ENCODE assay signal across 8 cellular contexts in the genomic region with DNA sequence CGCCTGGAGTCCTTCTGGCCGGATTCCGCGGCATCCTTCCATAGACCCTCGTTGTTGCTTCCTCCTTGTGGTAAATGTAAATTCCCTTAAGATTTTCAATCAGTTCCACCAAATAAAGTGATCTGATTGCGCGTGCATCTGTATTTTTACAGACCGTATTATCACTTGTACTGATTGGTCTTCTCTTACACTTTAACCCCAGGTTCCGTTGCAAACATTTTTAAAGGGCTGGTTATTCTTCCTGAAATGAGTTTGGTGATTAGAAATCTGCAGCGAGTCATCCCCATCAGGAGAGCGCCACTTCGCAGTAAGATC. TPM values are rescaled to one million over a fixed set of nuclear protein-coding genes. Genes with fewer than 3 reads are reported as not detected.
A peak's percentile ranks its signal among the peaks of the same experiment; 100 is the strongest.
DNase-seq lines count a peak whose midpoint lies in the region; ATAC-seq and TF ChIP-seq lines count a peak whose summit lies in the region.

No MANE protein-coding gene starts in this region.

- peak overlapping the region; percentile 80 for H3K4me3 ChIP-seq in choroid plexus epithelial cell (ENCODE audit: low read depth, low read length)

- peak overlapping the region; percentile 89 to 98 (median 97) for H3K27ac Mint-ChIP-seq in naive thymus-derived CD8-positive, alpha-beta T cell

- ATAC-seq in naive thymus-derived CD8-positive, alpha-beta T cell, result peak in 1 of 2 donors; percentile 28
- no peak for ATAC-seq in HG02970 (IDR thresholded peaks at IDR 0.05; ENCODE audit: low FRiP score, unreplicated experiment)

- H3K27me3 Mint-ChIP-seq in naive thymus-derived CD8-positive, alpha-beta T cell, result no peaks in the 10 kb centered on the region

- H3K9me3 ChIP-seq in KOPT-K1 (ENCODE audit: insufficient read depth, low read length, poor library complexity, severe bottlenecking), result peaks cover 2% of the 10 kb centered on the region

- DNase-seq in ELF-1 (ENCODE audit: low read depth, low spot score), result peak; percentile 21
- DNase-seq in choroid plexus epithelial cell (ENCODE audit: low read depth), result no peak
- no peak for DNase-seq in naive thymus-derived CD8-positive, alpha-beta T cell
- no peak for DNase-seq in iPS-NIHi7 (ENCODE audit: extremely low spot score)
- no peak for DNase-seq in HuH-7.5 (ENCODE audit: low spot score)
- no peak for DNase-seq in LoVo (ENCODE audit: low spot score)

- peaks cover 34% of the 10 kb centered on the region for H3K36me3 ChIP-seq in KOPT-K1 (ENCODE audit: insufficient read depth, low read length)

- POLR2A ChIA-PET in naive thymus-derived CD8-positive, alpha-beta T cell (lab: Charles Lee), result interaction anchor here (0.6 to 1.4 kb wide), 2 partner anchors 37 to 72 kb away, joined by 4 read pairs; a partner anchor contains a TSS

- peaks cover 22 to 69% (median 50%) of the 10 kb centered on the region in 4 donors for H3K4me1 Mint-ChIP-seq in naive thymus-derived CD8-positive, alpha-beta T cell

- no peaks in the 10 kb centered on the region for H3K9me3 Mint-ChIP-seq in naive thymus-derived CD8-positive, alpha-beta T cell

- no peak for TF ChIP-seq CTCF in choroid plexus epithelial cell (conservative IDR thresholded peaks at IDR 0.05; ENCODE audit: low read depth, low read length)

- peak overlapping the region; percentile 83 for H3K27ac ChIP-seq in KOPT-K1 (ENCODE audit: low read depth, low read length, poor library complexity, severe bottlenecking)

- peak overlapping the region; percentile 86 to 100 (median 97) for H3K4me3 Mint-ChIP-seq in naive thymus-derived CD8-positive, alpha-beta T cell

- H3K36me3 Mint-ChIP-seq in naive thymus-derived CD8-positive, alpha-beta T cell, result peaks cover 4 to 37% (median 17%) of the 10 kb centered on the region in 3 donors

RNA-seq across cellular contexts. Expression of a gene that starts 0.5 kb away (rescaled TPM):
- 10 to 100 TPM; 14.8 to 15.6 TPM for total RNA-seq in naive thymus-derived CD8-positive, alpha-beta T cell
- polyA plus RNA-seq in naive thymus-derived CD8-positive, alpha-beta T cell, result 10 to 100 TPM; 14.2 to 22.2 (median 14.7) TPM

RNA-seq across cellular contexts. Expression of a gene that starts 1.2 kb away (rescaled TPM):
- total RNA-seq in naive thymus-derived CD8-positive, alpha-beta T cell, result 100 to 1,000 TPM; 186 to 187 TPM
- polyA plus RNA-seq in naive thymus-derived CD8-positive, alpha-beta T cell, result 10 to 100 TPM; 40.5 to 61.0 (median 41.5) TPM

RNA-seq across cellular contexts. Expression of a gene that starts 37.0 kb away (rescaled TPM):
- 1 to 10 TPM; 6.4 to 7.3 TPM for total RNA-seq in naive thymus-derived CD8-positive, alpha-beta T cell
- polyA plus RNA-seq in naive thymus-derived CD8-positive, alpha-beta T cell, result 1 to 10 TPM in 1 of 3 donors, under 1 TPM in 2; 0.44 to 1.2 (median 0.51) TPM

RNA-seq across cellular contexts. Expression of a gene that starts 37.3 kb away (rescaled TPM):
- total RNA-seq in naive thymus-derived CD8-positive, alpha-beta T cell, result 10 to 100 TPM; 80.0 to 86.2 TPM
- polyA plus RNA-seq in naive thymus-derived CD8-positive, alpha-beta T cell, result 10 to 100 TPM; 17.2 to 37.4 (median 19.9) TPM

RNA-seq across cellular contexts. Expression of a gene that starts 58.1 kb away (rescaled TPM):
- 10 to 100 TPM; 43.6 to 47.6 TPM for total RNA-seq in naive thymus-derived CD8-positive, alpha-beta T cell
- 10 to 100 TPM; 12.3 to 14.6 (median 14.3) TPM for polyA plus RNA-seq in naive thymus-derived CD8-positive, alpha-beta T cell
